In the genomic region with DNA sequence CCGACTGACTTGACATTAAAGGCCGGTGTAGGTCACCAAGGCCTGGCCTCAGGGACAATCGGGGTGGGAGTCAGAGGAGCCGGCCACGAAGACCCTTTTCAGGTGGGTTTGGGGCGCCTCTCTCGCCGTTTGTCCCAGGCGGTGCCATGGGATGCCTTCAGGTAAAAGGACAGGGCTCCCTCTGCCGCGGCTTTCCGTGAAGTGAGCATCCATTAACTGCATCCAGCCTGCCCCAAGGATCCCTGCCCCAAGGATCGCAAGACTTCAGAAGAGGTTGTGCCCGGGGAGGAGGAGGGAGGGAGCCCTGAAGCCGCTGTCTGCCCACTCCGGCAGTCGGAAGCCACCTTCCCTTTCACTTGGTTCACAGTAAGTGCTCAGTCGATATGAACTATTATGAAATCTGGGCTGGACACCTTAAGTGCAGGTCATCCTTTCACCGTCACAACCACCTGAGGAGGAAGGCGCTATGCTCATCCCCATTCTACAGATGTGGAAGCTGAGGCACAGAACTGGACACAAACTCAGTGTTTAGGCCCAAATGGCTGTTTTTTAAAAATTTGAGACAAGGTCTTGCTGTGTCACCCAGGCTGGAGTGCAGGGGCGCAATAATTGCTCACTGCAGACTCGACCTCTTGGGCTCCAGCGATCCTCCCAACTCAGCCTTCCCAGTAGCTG, we compare ENCODE assay signal across 34 cellular contexts. TPM values are rescaled to one million over a fixed set of nuclear protein-coding genes. Genes with fewer than 3 reads are reported as not detected.
"Had no signal": no experiment of that assay in that cellular context is flagged by ENCODE, and none has a peak within 500 bp of the region (broad histone marks: within the 10 kb centered on the region; RNA-seq: fewer than 3 reads in every experiment).

No MANE protein-coding gene starts in this region.

- H3K4me1 Mint-ChIP-seq: activated CD4-positive, alpha-beta T cell treated with anti-CD3 and anti-CD28 coated beads for 36 hours; activated CD4-positive, alpha-beta T cell treated with anti-CD3 and anti-CD28 coated beads, Interleukin-2, amount 10 ng/mL, durations not matched to agents 24 days and 14 days; activated CD8-positive, alpha-beta memory T cell treated with anti-CD3 and anti-CD28 coated beads, Interleukin-2, amount 10 ng/mL, durations not matched to agents 7 days and 5 days; activated naive CD4-positive, alpha-beta T cell treated with anti-CD3 and anti-CD28 coated beads, Interleukin-2, amount 50 U/mL, for 24 hours; activated naive CD8-positive, alpha-beta T cell treated with anti-CD3 and anti-CD28 coated beads for 36 hours; activated naive CD8-positive, alpha-beta T cell treated with anti-CD3 and anti-CD28 coated beads, Interleukin-2, amount 50 U/mL, for 24 hours had no signal

- H3K9me3 ChIP-seq: adrenal gland, body of pancreas, esophagus muscularis mucosa, gastrocnemius medialis, heart left ventricle had no signal

- H3K36me3 Mint-ChIP-seq: activated CD4-positive, alpha-beta memory T cell treated with anti-CD3 and anti-CD28 coated beads for 36 hours; activated CD8-positive, alpha-beta memory T cell treated with anti-CD3 and anti-CD28 coated beads, Interleukin-2, amount 10 ng/mL, durations not matched to agents 7 days and 5 days; activated naive CD4-positive, alpha-beta T cell treated with anti-CD3 and anti-CD28 coated beads, Interleukin-2, amount 50 U/mL, for 24 hours; activated naive CD8-positive, alpha-beta T cell treated with anti-CD3 and anti-CD28 coated beads for 36 hours had no signal

- H3K36me3 ChIP-seq: adrenal gland, esophagus muscularis mucosa, gastrocnemius medialis, heart left ventricle had no signal

- H3K4me3 Mint-ChIP-seq: activated CD4-positive, alpha-beta memory T cell treated with anti-CD3 and anti-CD28 coated beads for 36 hours; activated CD4-positive, alpha-beta T cell treated with anti-CD3 and anti-CD28 coated beads for 36 hours; activated CD4-positive, alpha-beta T cell treated with anti-CD3 and anti-CD28 coated beads, Interleukin-2, amount 10 ng/mL, durations not matched to agents 24 days and 14 days; activated CD8-positive, alpha-beta memory T cell treated with anti-CD3 and anti-CD28 coated beads, Interleukin-2, amount 10 ng/mL, durations not matched to agents 7 days and 5 days; activated CD8-positive, alpha-beta T cell treated with anti-CD3 and anti-CD28 coated beads, Interleukin-2, amount 10 ng/mL, durations not matched to agents 7 days and 5 days; activated naive CD4-positive, alpha-beta T cell treated with anti-CD3 and anti-CD28 coated beads for 36 hours; activated naive CD4-positive, alpha-beta T cell treated with anti-CD3 and anti-CD28 coated beads, Interleukin-2, amount 50 U/mL, for 24 hours; activated naive CD8-positive, alpha-beta T cell treated with anti-CD3 and anti-CD28 coated beads for 36 hours; activated naive CD8-positive, alpha-beta T cell treated with anti-CD3 and anti-CD28 coated beads, Interleukin-2, amount 50 U/mL, for 24 hours; activated T-helper 1 cell treated with anti-CD3 and anti-CD28 coated beads, Interleukin-12 subunit alpha, Interleukin-12 subunit beta, Interleukin-2, Interleukin-4 antibody, amounts not matched to agents 30 ng/mL and 10 ng/mL and 1 ng/mL, durations not matched to agents 14 hours and 24 hours and 36 hours had no signal

- DNase-seq: activated CD4-positive, alpha-beta memory T cell treated with anti-CD3 and anti-CD28 coated beads for 36 hours; activated CD4-positive, alpha-beta T cell treated with anti-CD3 and anti-CD28 coated beads for 36 hours; activated CD4-positive, alpha-beta T cell treated with anti-CD3 and anti-CD28 coated beads, Interleukin-2, amount 10 ng/mL, durations not matched to agents 24 days and 14 days; activated CD4-positive, CD25-positive, alpha-beta regulatory T cell; activated CD4-positive, CD25-positive, alpha-beta regulatory T cell treated with anti-CD3 and anti-CD28 coated beads, Interleukin-2, amount 50 U/mL, for 72 hours; activated CD8-positive, alpha-beta memory T cell treated with anti-CD3 and anti-CD28 coated beads, Interleukin-2, amount 10 ng/mL, durations not matched to agents 7 days and 5 days; activated CD8-positive, alpha-beta memory T cell treated with anti-CD3 and anti-CD28 coated beads, Interleukin-2, amount 50 U/mL, for 4 hours; activated CD8-positive, alpha-beta T cell treated with anti-CD3 and anti-CD28 coated beads, Interleukin-2, amount 10 ng/mL, durations not matched to agents 7 days and 5 days; activated effector memory CD4-positive, alpha-beta T cell treated with anti-CD3 and anti-CD28 coated beads, Interleukin-2, amount 50 U/mL, for 16 hours; activated naive CD4-positive, alpha-beta T cell treated with anti-CD3 and anti-CD28 coated beads for 36 hours; activated naive CD8-positive, alpha-beta T cell treated with anti-CD3 and anti-CD28 coated beads for 36 hours; activated naive CD8-positive, alpha-beta T cell treated with anti-CD3 and anti-CD28 coated beads, Interleukin-2, amount 50 U/mL, for 24 hours; activated T-cell treated with anti-CD3 and anti-CD28 coated beads, Interleukin-2, amount 50 U/mL, for 1 hour; activated T-cell treated with anti-CD3 and anti-CD28 coated beads, Interleukin-2, amount 50 U/mL, for 48 hours; adrenal gland; aorta; body of pancreas; cortex of kidney; dermis blood vessel endothelial cell; effector CD8-positive, alpha-beta T cell; erythroblast; foreskin keratinocyte; gastrocnemius medialis; glutamatergic neuron; heart left ventricle; T-helper 2 cell had no signal

- H3K27ac Mint-ChIP-seq: activated CD4-positive, alpha-beta memory T cell treated with anti-CD3 and anti-CD28 coated beads for 36 hours; activated CD4-positive, alpha-beta T cell treated with anti-CD3 and anti-CD28 coated beads for 36 hours; activated CD4-positive, alpha-beta T cell treated with anti-CD3 and anti-CD28 coated beads, Interleukin-2, amount 10 ng/mL, durations not matched to agents 24 days and 14 days; activated CD8-positive, alpha-beta memory T cell treated with anti-CD3 and anti-CD28 coated beads, Interleukin-2, amount 10 ng/mL, durations not matched to agents 7 days and 5 days; activated CD8-positive, alpha-beta T cell treated with anti-CD3 and anti-CD28 coated beads, Interleukin-2, amount 10 ng/mL, durations not matched to agents 7 days and 5 days; activated naive CD4-positive, alpha-beta T cell treated with anti-CD3 and anti-CD28 coated beads for 36 hours; activated naive CD4-positive, alpha-beta T cell treated with anti-CD3 and anti-CD28 coated beads, Interleukin-2, amount 50 U/mL, for 24 hours; activated naive CD8-positive, alpha-beta T cell treated with anti-CD3 and anti-CD28 coated beads for 36 hours; activated naive CD8-positive, alpha-beta T cell treated with anti-CD3 and anti-CD28 coated beads, Interleukin-2, amount 50 U/mL, for 24 hours; activated T-helper 1 cell treated with anti-CD3 and anti-CD28 coated beads, Interleukin-12 subunit alpha, Interleukin-12 subunit beta, Interleukin-2, Interleukin-4 antibody, amounts not matched to agents 30 ng/mL and 10 ng/mL and 1 ng/mL, durations not matched to agents 14 hours and 24 hours and 36 hours; activated T-helper 2 cell treated with anti-CD3 and anti-CD28 coated beads, Interferon-gamma antibody, Interleukin-2, Interleukin-4, amounts not matched to agents 10 μg/mL and 5 μg/mL and 100 μg/mL, durations not matched to agents 14 hours and 24 hours and 36 hours had no signal

- H3K27me3 ChIP-seq: adrenal gland, foreskin keratinocyte had no signal

- H3K9me3 Mint-ChIP-seq: activated CD4-positive, alpha-beta memory T cell treated with anti-CD3 and anti-CD28 coated beads for 36 hours; activated CD4-positive, alpha-beta T cell treated with anti-CD3 and anti-CD28 coated beads, Interleukin-2, amount 10 ng/mL, durations not matched to agents 24 days and 14 days; activated naive CD4-positive, alpha-beta T cell treated with anti-CD3 and anti-CD28 coated beads for 36 hours; activated naive CD4-positive, alpha-beta T cell treated with anti-CD3 and anti-CD28 coated beads, Interleukin-2, amount 50 U/mL, for 24 hours; activated naive CD8-positive, alpha-beta T cell treated with anti-CD3 and anti-CD28 coated beads for 36 hours; activated naive CD8-positive, alpha-beta T cell treated with anti-CD3 and anti-CD28 coated beads, Interleukin-2, amount 50 U/mL, for 24 hours; activated T-helper 1 cell treated with anti-CD3 and anti-CD28 coated beads, Interleukin-12 subunit alpha, Interleukin-12 subunit beta, Interleukin-2, Interleukin-4 antibody, amounts not matched to agents 30 ng/mL and 10 ng/mL and 1 ng/mL, durations not matched to agents 14 hours and 24 hours and 36 hours; activated T-helper 2 cell treated with anti-CD3 and anti-CD28 coated beads, Interferon-gamma antibody, Interleukin-2, Interleukin-4, amounts not matched to agents 10 μg/mL and 5 μg/mL and 100 μg/mL, durations not matched to agents 14 hours and 24 hours and 36 hours had no signal

- H3K4me3 ChIP-seq: adrenal gland, body of pancreas, esophagus muscularis mucosa, gastrocnemius medialis had no signal

- H3K27ac ChIP-seq: body of pancreas, esophagus muscularis mucosa, foreskin keratinocyte, gastrocnemius medialis had no signal

- ATAC-seq: activated CD4-positive, alpha-beta T cell treated with anti-CD3 and anti-CD28 coated beads for 36 hours; activated CD8-positive, alpha-beta memory T cell treated with anti-CD3 and anti-CD28 coated beads, Interleukin-2, amount 10 ng/mL, durations not matched to agents 7 days and 5 days; activated CD8-positive, alpha-beta T cell treated with anti-CD3 and anti-CD28 coated beads, Interleukin-2, amount 10 ng/mL, durations not matched to agents 7 days and 5 days; activated naive CD8-positive, alpha-beta T cell treated with anti-CD3 and anti-CD28 coated beads, Interleukin-2, amount 50 U/mL, for 24 hours; gastrocnemius medialis had no signal

- H3K27me3 Mint-ChIP-seq: activated CD4-positive, alpha-beta memory T cell treated with anti-CD3 and anti-CD28 coated beads for 36 hours had no signal

- H3K4me1 ChIP-seq: foreskin keratinocyte had no signal

- FAIRE-seq: colon had no signal

RNA-seq across cellular contexts. Expression of a gene that starts 1.0 kb away (rescaled TPM):
- total RNA-seq: activated CD4-positive, alpha-beta memory T cell treated with anti-CD3 and anti-CD28 coated beads for 36 hours; activated CD4-positive, alpha-beta T cell treated with anti-CD3 and anti-CD28 coated beads for 36 hours; activated CD4-positive, alpha-beta T cell treated with anti-CD3 and anti-CD28 coated beads, Interleukin-2, amount 10 ng/mL, durations not matched to agents 24 days and 14 days; activated CD8-positive, alpha-beta memory T cell treated with anti-CD3 and anti-CD28 coated beads for 36 hours; activated CD8-positive, alpha-beta memory T cell treated with anti-CD3 and anti-CD28 coated beads, Interleukin-2, amount 10 ng/mL, durations not matched to agents 7 days and 5 days; activated CD8-positive, alpha-beta T cell treated with anti-CD3 and anti-CD28 coated beads, Interleukin-2, amount 10 ng/mL, durations not matched to agents 7 days and 5 days; activated naive CD4-positive, alpha-beta T cell treated with anti-CD3 and anti-CD28 coated beads for 36 hours; activated naive CD8-positive, alpha-beta T cell treated with anti-CD3 and anti-CD28 coated beads for 36 hours; activated T-helper 1 cell treated with anti-CD3 and anti-CD28 coated beads, Interleukin-12 subunit alpha, Interleukin-12 subunit beta, Interleukin-2, Interleukin-4 antibody, amounts not matched to agents 30 ng/mL and 10 ng/mL and 1 ng/mL, durations not matched to agents 14 hours and 24 hours and 36 hours; activated T-helper 2 cell treated with anti-CD3 and anti-CD28 coated beads, Interferon-gamma antibody, Interleukin-2, Interleukin-4, amounts not matched to agents 10 μg/mL and 5 μg/mL and 100 μg/mL, durations not matched to agents 14 hours and 24 hours and 36 hours; chondrocyte; dermis blood vessel endothelial cell; foreskin keratinocyte; T-helper 1 cell treated with Interleukin-12 subunit alpha and Interleukin-12 subunit beta and Interleukin-4 antibody, amounts not matched to agents 30 ng/mL and 1 ng/mL, for 36 hours had no signal
- polyA plus RNA-seq: foreskin keratinocyte had no signal

RNA-seq across cellular contexts. Expression of a gene that starts 19.5 kb away (rescaled TPM):
- total RNA-seq: activated CD4-positive, alpha-beta memory T cell treated with anti-CD3 and anti-CD28 coated beads for 36 hours; activated CD8-positive, alpha-beta memory T cell treated with anti-CD3 and anti-CD28 coated beads for 36 hours; activated naive CD4-positive, alpha-beta T cell treated with anti-CD3 and anti-CD28 coated beads for 36 hours had no signal
